In the genomic region with DNA sequence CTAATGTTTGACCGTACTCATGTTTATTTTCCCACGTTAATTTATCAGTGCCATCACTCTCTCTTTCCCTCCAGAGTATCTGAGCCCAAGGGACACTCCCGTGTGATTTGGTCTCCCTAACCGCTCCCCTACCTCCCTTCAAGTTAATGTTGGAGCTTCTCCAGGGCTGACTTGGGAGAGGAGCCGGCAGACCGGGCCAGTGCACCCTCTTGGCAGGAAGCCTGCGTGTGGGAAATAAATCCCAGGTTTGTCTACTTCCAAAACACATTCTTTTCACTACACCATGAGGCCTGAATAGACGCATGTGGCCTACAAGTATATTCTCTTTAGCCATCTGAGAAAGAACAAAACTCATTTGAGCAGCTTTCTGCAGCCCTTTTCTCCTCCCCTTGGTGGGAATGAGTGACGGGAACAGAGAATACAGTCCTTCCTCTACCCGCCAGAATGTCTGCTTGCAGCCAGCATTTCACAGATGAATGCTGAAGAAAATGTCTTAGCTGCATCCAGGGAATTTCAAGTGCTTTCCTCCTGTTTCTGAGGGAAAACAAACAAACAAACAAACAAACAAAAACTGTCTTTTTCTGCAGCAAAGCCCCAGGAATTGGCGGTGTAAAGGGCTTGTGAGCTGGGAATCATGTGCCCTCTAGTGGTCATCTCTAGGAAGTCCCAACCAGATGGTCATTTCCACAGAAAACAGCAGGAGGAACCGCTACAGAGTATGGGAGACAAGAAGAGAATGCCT, we compare ENCODE assay signal across 1 cellular context.
TF ChIP-seq lines count a peak whose summit lies in the region.

No MANE protein-coding gene starts in this region.

TF ChIP-seq in HepG2, 621 proteins besides CTCF, POLR2A, EP300 and RAD21 (continued from another document):
- TF ChIP-seq, protein P1, sequence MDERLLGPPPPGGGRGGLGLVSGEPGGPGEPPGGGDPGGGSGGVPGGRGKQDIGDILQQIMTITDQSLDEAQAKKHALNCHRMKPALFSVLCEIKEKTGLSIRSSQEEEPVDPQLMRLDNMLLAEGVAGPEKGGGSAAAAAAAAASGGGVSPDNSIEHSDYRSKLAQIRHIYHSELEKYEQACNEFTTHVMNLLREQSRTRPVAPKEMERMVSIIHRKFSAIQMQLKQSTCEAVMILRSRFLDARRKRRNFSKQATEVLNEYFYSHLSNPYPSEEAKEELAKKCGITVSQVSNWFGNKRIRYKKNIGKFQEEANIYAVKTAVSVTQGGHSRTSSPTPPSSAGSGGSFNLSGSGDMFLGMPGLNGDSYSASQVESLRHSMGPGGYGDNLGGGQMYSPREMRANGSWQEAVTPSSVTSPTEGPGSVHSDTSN (CRISPR knock-in tag; IDR thresholded peaks at IDR 0.05) = peak; percentile 23; the same call in 1 of the 2 replicates
- peak; percentile 96 for TF ChIP-seq STAG1 (CRISPR knock-in tag; IDR thresholded peaks at IDR 0.05)
- TF ChIP-seq PTBP1 (IDR thresholded peaks at IDR 0.05; ENCODE audit: low read depth, low read length, poor library complexity, severe bottlenecking) = no peak
